Comparison of ENCODE assay signal across 8 cellular contexts in the genomic region with DNA sequence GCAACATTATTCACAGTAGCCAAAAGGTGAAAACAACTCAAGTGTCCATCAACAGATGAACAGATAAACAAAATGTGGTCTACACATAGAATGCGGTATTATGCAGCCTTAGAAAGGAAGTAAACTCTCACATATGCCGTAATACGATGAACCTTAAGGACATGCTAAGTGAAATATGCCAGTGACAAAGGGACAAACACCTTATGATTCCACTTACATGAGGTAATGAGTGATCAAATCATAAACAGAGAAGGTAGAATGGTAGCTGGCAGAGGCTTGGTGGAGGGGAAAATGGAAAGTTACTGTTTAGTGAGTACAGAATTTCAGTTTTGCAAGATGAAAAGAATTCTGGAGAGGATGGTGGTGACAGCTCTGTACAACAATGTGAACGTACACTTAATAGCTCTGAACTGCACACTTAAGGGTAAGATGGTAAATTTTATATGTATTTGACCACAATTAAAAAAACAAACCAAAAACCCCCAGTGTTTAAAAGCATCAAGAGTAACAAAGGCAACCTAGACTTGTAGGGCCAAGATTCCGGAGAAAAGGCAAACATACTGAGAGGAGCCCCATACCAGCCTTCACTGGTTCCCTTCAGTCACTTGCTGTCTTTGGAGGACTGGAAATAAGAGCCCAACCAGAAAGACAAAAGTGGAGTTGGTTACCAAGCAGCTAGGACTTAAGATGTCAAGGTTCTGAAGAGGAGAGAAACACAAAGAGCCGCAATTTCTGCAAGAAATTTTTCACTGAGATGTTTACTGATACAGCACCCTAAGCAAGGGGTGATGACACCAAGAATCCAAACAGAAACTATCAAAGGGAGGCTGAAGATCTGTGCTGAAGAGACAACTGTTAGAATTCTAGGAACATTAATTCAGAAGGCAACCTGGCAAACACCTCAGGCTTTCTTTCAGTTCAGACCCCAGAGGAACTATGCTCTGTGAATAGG.
DNase-seq lines count a peak whose midpoint lies in the region; ATAC-seq and TF ChIP-seq lines count a peak whose summit lies in the region.

No MANE protein-coding gene starts in this region.

- no peak for TF ChIP-seq POLR2A in Peyer's patch (IDR thresholded peaks at IDR 0.05)

- H3K27ac ChIP-seq in Peyer's patch (peak overlapping the region; percentile 8 to 74 (median 50)), left lung (peak overlapping the region in 1 of 2 donors; percentile 45)

- H3K4me3 ChIP-seq in Peyer's patch (no peak overlapping the region), left lung (no peak overlapping the region)

- ATAC-seq in left lung (peak; percentile 38), HG03469 (IDR thresholded peaks at IDR 0.05; ENCODE audit: unreplicated experiment) (no peak)

- no peaks in the 10 kb centered on the region for H3K36me3 ChIP-seq in Peyer's patch
- H3K36me3 ChIP-seq in left lung = no peaks in the 10 kb centered on the region

- H3K9me3 ChIP-seq in Peyer's patch = no peaks in the 10 kb centered on the region
- no peaks in the 10 kb centered on the region for H3K9me3 ChIP-seq in left lung

- DNase-seq in ELF-1 (ENCODE audit: low read depth, low spot score) (peak; percentile 21), H4 (ENCODE audit: low spot score) (peak; percentile 10), Peyer's patch (no peak), left lung (no peak), NCI-H1436 treated with DMSO at 0.1 percent for 48 hours (lab: John Stamatoyannopoulos, UW) (no peak), C1 segment of cervical spinal cord (lab: John Stamatoyannopoulos, UW) (no peak), GM10266 (ENCODE audit: extremely low spot score) (no peak)

- H3K4me1 ChIP-seq in Peyer's patch (peaks cover 0 to 29% (median 7%) of the 10 kb centered on the region in 4 donors), left lung (peaks cover 5 to 59% of the 10 kb centered on the region in 2 donors)

- no peak for TF ChIP-seq CTCF in Peyer's patch (IDR thresholded peaks at IDR 0.05)
- no peak for TF ChIP-seq CTCF in left lung (IDR thresholded peaks at IDR 0.05)
- TF ChIP-seq CTCF in GM10266 (IDR thresholded peaks at IDR 0.05; ENCODE audit: control insufficient read depth, insufficient read depth, low read depth, missing control alignments) = no peak

- no peaks in the 10 kb centered on the region for H3K27me3 ChIP-seq in Peyer's patch
- no peaks in the 10 kb centered on the region for H3K27me3 ChIP-seq in left lung

- intact Hi-C loops in left lung (cut with DNase I) = no loop called here

Comparison
In these comparisons a context has a peak if more than half of its experiments do, and no peak if none do; other contexts are left out.
1. DNase-seq: peak in ELF-1 (single experiment) and H4 (single experiment); none in Peyer's patch (0 of 3), left lung (0 of 2), NCI-H1436 treated with DMSO at 0.1 percent for 48 hours (single experiment), C1 segment of cervical spinal cord (0 of 14) and GM10266 (single experiment).